In the genomic region with DNA sequence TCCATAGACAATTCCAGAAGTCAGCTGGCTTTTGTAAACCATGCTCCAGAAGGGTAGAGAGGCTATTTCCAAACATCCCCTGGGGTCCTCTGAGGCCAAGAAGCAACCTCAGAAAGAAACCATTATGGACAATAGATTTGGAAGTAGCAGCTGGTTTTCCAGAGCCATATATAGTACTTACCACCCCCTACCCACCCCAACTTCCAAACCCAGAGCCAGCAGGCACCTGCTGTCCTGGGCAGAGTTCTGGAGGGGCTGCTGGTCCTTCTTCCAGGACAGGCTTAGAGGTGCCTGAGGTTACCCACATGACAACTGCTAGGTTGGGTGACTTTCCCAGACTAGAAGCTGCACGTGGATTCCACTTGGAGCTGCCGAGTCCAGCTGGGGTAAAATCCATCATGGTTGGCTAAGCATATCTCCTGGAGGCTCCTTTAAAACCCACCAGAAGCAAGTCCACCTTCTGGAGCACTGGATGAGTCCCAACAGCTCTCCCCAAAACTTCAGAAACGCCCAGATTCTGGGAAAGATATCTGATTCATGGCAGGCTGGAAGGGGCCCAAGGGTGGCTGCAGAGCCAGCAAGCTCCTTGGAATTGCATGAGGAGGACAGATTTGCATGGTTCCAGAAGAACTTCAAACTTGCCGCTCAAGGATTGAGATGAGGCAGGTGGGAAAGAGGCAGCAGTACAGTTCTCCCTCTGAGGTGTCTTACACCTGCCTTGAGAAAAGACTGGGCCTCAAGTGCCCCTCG, we compare ENCODE assay signal across 29 cellular contexts. TPM values are rescaled to one million over a fixed set of nuclear protein-coding genes. Genes with fewer than 3 reads are reported as not detected.
DNase-seq lines count a peak whose midpoint lies in the region; ATAC-seq, FAIRE-seq and TF ChIP-seq lines count a peak whose summit lies in the region.
"Had no signal": no experiment of that assay in that cellular context is flagged by ENCODE, and none has a peak within 500 bp of the region (broad histone marks: within the 10 kb centered on the region; RNA-seq: fewer than 3 reads in every experiment).

No MANE protein-coding gene starts in this region.

- H3K9ac ChIP-seq in GM23248: no peak overlapping the region
- H3K9ac ChIP-seq: KMS-11 had no signal

- H3K4me3 ChIP-seq in GM23248: no peak overlapping the region
- H3K4me3 ChIP-seq in WERI-Rb-1 (ENCODE audit: low read depth, low read length): no peak overlapping the region
- no peak overlapping the region for H3K4me3 ChIP-seq in fibroblast of the aortic adventitia (ENCODE audit: low read depth, low read length)
- H3K4me3 ChIP-seq in skeletal muscle cell (ENCODE audit: low read depth, low read length): no peak overlapping the region
- H3K4me3 ChIP-seq in small intestine (ENCODE audit: low read depth in 1 of 2, low read length in 2 of 2): no peak overlapping the region
- H3K4me3 ChIP-seq: heart right ventricle, upper lobe of left lung had no signal

- ATAC-seq in GM19351 (IDR thresholded peaks at IDR 0.05; ENCODE audit: unreplicated experiment): no peak
- ATAC-seq: activated naive CD4-positive, alpha-beta T cell treated with anti-CD3 and anti-CD28 coated beads, Interleukin-2, amount 50 U/mL, for 72 hours; activated T-helper 17 cell treated with anti-CD3 and anti-CD28 coated beads, Interleukin-2, amount 50 U/mL, for 72 hours; heart right ventricle; left ventricle myocardium superior; sciatic nerve had no signal

- H3K9me2 ChIP-seq in GM23248 (ENCODE audit: insufficient read depth): no peaks in the 10 kb centered on the region

- H2AFZ ChIP-seq in GM23248: no peak overlapping the region

- in situ Hi-C loops in GM23248 (cut with MboI): no loop called here

- H3K4me1 ChIP-seq in GM23248 (ENCODE audit: insufficient read depth): peaks cover 34% of the 10 kb centered on the region
- H3K4me1 ChIP-seq in small intestine (ENCODE audit: control insufficient read depth in 2 of 2, insufficient read depth in 1 of 2, low read depth in 1 of 2, low read length in 1 of 2): peaks cover 2 to 3% of the 10 kb centered on the region in 2 donors

- H3K27ac ChIP-seq in GM23248 (no peak overlapping the region), WERI-Rb-1 (peak overlapping the region; percentile 66), small intestine (ENCODE audit: low read depth in 1 of 2, low read length in 1 of 2) (no peak overlapping the region)
- H3K27ac ChIP-seq: heart right ventricle, KMS-11, VCaP had no signal

- no peaks in the 10 kb centered on the region for H3K36me3 ChIP-seq in GM23248 (ENCODE audit: low read depth)
- H3K36me3 ChIP-seq in WERI-Rb-1: no peaks in the 10 kb centered on the region
- H3K36me3 ChIP-seq in small intestine (ENCODE audit: control insufficient read depth in 2 of 2, insufficient read depth in 2 of 2, low read length in 2 of 2): no peaks in the 10 kb centered on the region
- H3K36me3 ChIP-seq: heart right ventricle, upper lobe of left lung had no signal

- DNase-seq in GM23248: peak; percentile 72
- no peak for DNase-seq in WERI-Rb-1
- DNase-seq in fibroblast of the aortic adventitia (ENCODE audit: low read depth): peak; percentile 52
- peak; percentile 37 for DNase-seq in skeletal muscle cell (ENCODE audit: low read depth)
- DNase-seq in HuH-7 (ENCODE audit: low spot score): no peak
- DNase-seq in small intestine: no peak
- DNase-seq: activated CD4-positive, alpha-beta T cell treated with anti-CD3 and anti-CD28 coated beads for 4 hours; foreskin melanocyte; heart right ventricle; kidney; left ventricle myocardium superior; NCI-H1436; NCI-H2081 treated with DMSO at 0.1 percent for 48 hours; NCI-H345; NCI-H774; stimulated activated CD4-positive, alpha-beta T cell treated with anti-CD3 and anti-CD28 coated beads, Interleukin-4, amount 100 ng/mL, for 4 hours; T1000 had no signal

- no peaks in the 10 kb centered on the region for H3K79me2 ChIP-seq in GM23248 (ENCODE audit: insufficient read depth)

- 47 to 50% methylated on average over 5 of the region's 5 CpGs for WGBS in GM23248 (ENCODE audit: low coverage in 1 of 2, low lambda C conversion rate in 2 of 2, missing lambda C conversion rate in 2 of 2), 2 experiments
- 76 to 80% (median 78%) methylated on average over 5 of the region's 5 CpGs for WGBS in small intestine, 3 donors

- H3K4me2 ChIP-seq in GM23248 (ENCODE audit: unreplicated experiment): no peak overlapping the region
- H3K4me2 ChIP-seq: KMS-11 had no signal

- TF ChIP-seq CTCF in WERI-Rb-1 (IDR thresholded peaks at IDR 0.05; ENCODE audit: low read depth, low read length) (no peak), fibroblast of the aortic adventitia (IDR thresholded peaks at IDR 0.05; ENCODE audit: insufficient read depth, low read length) (no peak)

- H4K20me1 ChIP-seq in GM23248 (ENCODE audit: insufficient read depth): no peaks in the 10 kb centered on the region

- no peaks in the 10 kb centered on the region for H3K9me3 ChIP-seq in GM23248 (ENCODE audit: low read depth)
- no peaks in the 10 kb centered on the region for H3K9me3 ChIP-seq in WERI-Rb-1 (ENCODE audit: severe bottlenecking)
- H3K9me3 ChIP-seq in small intestine (ENCODE audit: control insufficient read depth, low read depth): no peaks in the 10 kb centered on the region
- H3K9me3 ChIP-seq: heart right ventricle, upper lobe of left lung had no signal

- peaks cover 20% of the 10 kb centered on the region for H3F3A ChIP-seq in GM23248 (ENCODE audit: insufficient read depth)

- H3K27me3 ChIP-seq in GM23248 (replicated peaks; ENCODE audit: insufficient read depth) (peaks cover 11% of the 10 kb centered on the region), WERI-Rb-1 (ENCODE audit: insufficient read depth, low read depth, severe bottlenecking) (no peaks in the 10 kb centered on the region), small intestine (ENCODE audit: control insufficient read depth in 2 of 2, insufficient read depth in 2 of 2, low read length in 2 of 2) (no peaks in the 10 kb centered on the region)

- FAIRE-seq in small intestine (lab: Jason Lieb, UNC): no peak
- FAIRE-seq: bronchial epithelial cell, GM19239, H54, HTR-8/SVneo, kidney, RCC 7860 had no signal

RNA-seq across cellular contexts. Expression of a gene that starts 5.8 kb away (rescaled TPM):
- 0.32 TPM in 1 of 2 replicates, not detected in the other for total RNA-seq in GM23248 (2014; rRNA removed; shearing (Covaris generic))
- polyA plus RNA-seq in GM23248 (2016; fragmentation: Nextera tagmentation; extraction: Ambion mirVana): 0.34 TPM in 1 of 2 replicates, not detected in the other
- 0.41 and 0.81 TPM in 2 replicates for total RNA-seq in fibroblast of the aortic adventitia (ENCODE audit: low replicate concordance)
- 1 to 10 TPM; 3.5 to 9.0 (median 5.6) TPM for polyA plus RNA-seq in small intestine

RNA-seq across cellular contexts. Expression of a gene that starts 12.6 kb away (rescaled TPM):
- 17.1 and 25.8 TPM in 2 replicates for total RNA-seq in GM23248 (2014; rRNA removed; shearing (Covaris generic))
- polyA plus RNA-seq in GM23248 (2016; fragmentation: Nextera tagmentation; extraction: Ambion mirVana): 16.2 and 16.9 TPM in 2 replicates
- total RNA-seq in fibroblast of the aortic adventitia (ENCODE audit: low replicate concordance): 14.6 and 28.1 TPM in 2 replicates
- 10 to 100 TPM in 1 of 3 donors, 1 to 10 TPM in 2; 4.3 to 11.7 (median 6.9) TPM for polyA plus RNA-seq in small intestine

RNA-seq across cellular contexts. Expression of a gene that starts 59.0 kb away (rescaled TPM):
- total RNA-seq in GM23248 (2014; rRNA removed; shearing (Covaris generic)): 4.6 and 9.4 TPM in 2 replicates
- polyA plus RNA-seq in GM23248 (2016; fragmentation: Nextera tagmentation; extraction: Ambion mirVana): 4.2 and 5.4 TPM in 2 replicates
- total RNA-seq in fibroblast of the aortic adventitia (ENCODE audit: low replicate concordance): 0.49 and 2.3 TPM in 2 replicates
- 10 to 100 TPM; 17.5 to 57.5 (median 45.9) TPM for polyA plus RNA-seq in small intestine

Comparison
In these comparisons a context has a peak if more than half of its experiments do, and no peak if none do; other contexts are left out.
1. DNase-seq: peak in GM23248 (single experiment), fibroblast of the aortic adventitia (single experiment) and skeletal muscle cell (single experiment); none in WERI-Rb-1 (single experiment), HuH-7 (single experiment) and small intestine (single experiment).